Comparison of ENCODE assay signal across 25 cellular contexts in genomic region chr1:101428562-101428961, GRCh38.
DNase-seq lines count a peak whose midpoint lies in the region; ATAC-seq, FAIRE-seq and TF ChIP-seq lines count a peak whose summit lies in the region.
"Had no signal": no experiment of that assay in that cellular context is flagged by ENCODE, and none has a peak within 500 bp of the region (broad histone marks: within the 10 kb centered on the region; RNA-seq: fewer than 3 reads in every experiment).

No MANE protein-coding gene starts in this region.

- H3K9ac ChIP-seq in K562 (ENCODE audit: insufficient read depth in 1 of 2, low read depth in 2 of 2, low read length in 2 of 2), result no peak overlapping the region
- H3K9ac ChIP-seq: BLaER1 had no signal

- H4K20me1 ChIP-seq in K562 (replicated peaks; ENCODE audit: control insufficient read depth, insufficient read depth, low read length), result no peaks in the 10 kb centered on the region
- H4K20me1 ChIP-seq: BLaER1 had no signal

- no peaks in the 10 kb centered on the region for H3K79me2 ChIP-seq in K562 (ENCODE audit: control insufficient read depth, insufficient read depth, low read length)

- DNase-seq in GM12891 (ENCODE audit: insufficient read length, low spot score) (no peak), GM12892 (ENCODE audit: insufficient read length) (no peak), K562 (ENCODE audit: extremely low read depth in 1 of 4, low spot score in 3 of 4) (no peak), hepatic stellate cell (ENCODE audit: low spot score) (no peak)
- DNase-seq in activated CD8-positive, alpha-beta memory T cell treated with anti-CD3 and anti-CD28 coated beads, Interleukin-2, amount 50 U/mL, for 4 hours, result no peak
- DNase-seq: 8988T; ACHN; BE2C; C1 segment of cervical spinal cord; CD4-positive, alpha-beta memory T cell; CD4-positive, CD25-positive, alpha-beta regulatory T cell; CD8-positive, alpha-beta memory T cell; COR-L47; DMS 273 treated with DMSO at 0.1 percent for 48 hours; DMS153; DMS53; DMS79; DND-41; EL; GDM1 had no signal

- intact Hi-C loops in K562 (cut with micrococcal nuclease), result no loop called here

- CTCF ChIA-PET in K562 (lab: Yijun Ruan, JAX; ENCODE audit: low intra/inter-chr PET ratio), result no interaction called here

- no peaks in the 10 kb centered on the region for H3K36me3 ChIP-seq in KOPT-K1 (ENCODE audit: insufficient read depth, low read length)
- no peaks in the 10 kb centered on the region for H3K36me3 ChIP-seq in K562 (ENCODE audit: control insufficient read depth, insufficient read depth, low read length)
- H3K36me3 ChIP-seq: BE2C had no signal

- H3K9me3 ChIP-seq in KOPT-K1 (ENCODE audit: insufficient read depth, low read length, poor library complexity, severe bottlenecking) (peaks cover 22% of the 10 kb centered on the region), K562 (replicated peaks; ENCODE audit: control insufficient read depth, insufficient read depth, low read depth, low read length) (no peaks in the 10 kb centered on the region)
- H3K9me3 ChIP-seq: BE2C had no signal

- H3K27ac ChIP-seq in KOPT-K1 (ENCODE audit: low read depth, low read length, poor library complexity, severe bottlenecking) (peak overlapping the region; percentile 24), K562 (ENCODE audit: extremely low read depth, low read depth, low read length) (no peak overlapping the region)
- H3K27ac ChIP-seq: BLaER1 had no signal

- TF ChIP-seq EP300 in K562 (IDR thresholded peaks at IDR 0.05; ENCODE audit: low read length), result no peak

- no peaks in the 10 kb centered on the region for H3K36me3 Mint-ChIP-seq in activated T-helper 17 cell treated with anti-CD3 and anti-CD28 coated beads, Interleukin-2, amount 50 U/mL, for 72 hours (ENCODE audit: low read depth)
- H3K36me3 Mint-ChIP-seq: CD14-positive monocyte; CD4-positive, alpha-beta memory T cell; CD4-positive, CD25-positive, alpha-beta regulatory T cell had no signal

- no peak for ATAC-seq in K562
- ATAC-seq in activated T-helper 17 cell treated with anti-CD3 and anti-CD28 coated beads, Interleukin-2, amount 50 U/mL, for 72 hours (replicated peaks), result no peak

- H3K4me3 Mint-ChIP-seq in activated T-helper 17 cell treated with anti-CD3 and anti-CD28 coated beads, Interleukin-2, amount 50 U/mL, for 72 hours, result no peak overlapping the region
- H3K4me3 Mint-ChIP-seq: CD14-positive monocyte; CD4-positive, alpha-beta memory T cell; CD4-positive, CD25-positive, alpha-beta regulatory T cell; CD8-positive, alpha-beta memory T cell had no signal

- no peak overlapping the region for H3K4me3 ChIP-seq in K562
- H3K4me3 ChIP-seq: BLaER1 had no signal

- H3K4me1 ChIP-seq in K562 (replicated peaks in 1 of 2; ENCODE audit: control insufficient read depth in 2 of 2, insufficient read depth in 2 of 2, low read length in 2 of 2), result no peaks in the 10 kb centered on the region
- H3K4me1 ChIP-seq: BE2C had no signal

- TF ChIP-seq CTCF in K562 (IDR thresholded peaks at IDR 0.05 in 2 of 3, conservative IDR thresholded peaks at IDR 0.05 in 1 of 3; ENCODE audit: insufficient read depth in 2 of 3, low read depth in 1 of 3, low read length in 3 of 3), result no peak

- no peaks in the 10 kb centered on the region for H3K4me1 Mint-ChIP-seq in activated T-helper 17 cell treated with anti-CD3 and anti-CD28 coated beads, Interleukin-2, amount 50 U/mL, for 72 hours
- H3K4me1 Mint-ChIP-seq: CD14-positive monocyte; CD4-positive, alpha-beta memory T cell; CD4-positive, CD25-positive, alpha-beta regulatory T cell; CD8-positive, alpha-beta memory T cell had no signal

- no TSS peak for BruUV-seq in K562 (replicated peaks; lab: Mats Ljungman, UMichigan)

- FAIRE-seq in GM12891 (lab: Jason Lieb, UNC) (peak; percentile 43), GM12892 (lab: Jason Lieb, UNC) (peak; percentile 5), K562 (lab: Jason Lieb, UNC) (no peak)
- FAIRE-seq: A204.1 had no signal

- H3K9me1 ChIP-seq in K562 (ENCODE audit: control insufficient read depth, insufficient read depth, low read length), result no peaks in the 10 kb centered on the region

- POLR2A ChIA-PET in K562 (lab: Yijun Ruan, JAX), result no interaction called here

- no peak overlapping the region for H3K4me2 ChIP-seq in K562 (ENCODE audit: insufficient read depth, low read length)
- H3K4me2 ChIP-seq: BLaER1 had no signal

- no peak overlapping the region for H2AFZ ChIP-seq in K562 (ENCODE audit: low read depth, low read length)

- WGBS in K562 (ENCODE audit: insufficient coverage, low coverage, missing lambda C conversion rate), result 0% methylated on average over 1 of the region's 1 CpG

- in situ Hi-C loops in K562 (cut with MboI), result no loop called here

- peaks cover 4% of the 10 kb centered on the region for H3K9me3 Mint-ChIP-seq in activated T-helper 17 cell treated with anti-CD3 and anti-CD28 coated beads, Interleukin-2, amount 50 U/mL, for 72 hours

- H3K27me3 ChIP-seq in K562 (ENCODE audit: control insufficient read depth in 2 of 2, insufficient read depth in 2 of 2, low read length in 2 of 2), result no peaks in the 10 kb centered on the region
- H3K27me3 ChIP-seq: BE2C, BLaER1 had no signal

- TF ChIP-seq RAD21 in K562 (CRISPR knock-in tag; conservative IDR thresholded peaks at IDR 0.05 in 1 of 2, IDR thresholded peaks at IDR 0.05 in 1 of 2), result no peak

- no peak for TF ChIP-seq POLR2A in GM12891 (IDR thresholded peaks at IDR 0.05; ENCODE audit: low read depth, low read length)
- TF ChIP-seq POLR2A in GM12892 (IDR thresholded peaks at IDR 0.05; ENCODE audit: low read depth, low read length), result no peak
- no peak for TF ChIP-seq POLR2A in K562 (conservative IDR thresholded peaks at IDR 0.05)

- no peak overlapping the region for H3K27ac Mint-ChIP-seq in activated T-helper 17 cell treated with anti-CD3 and anti-CD28 coated beads, Interleukin-2, amount 50 U/mL, for 72 hours
- H3K27ac Mint-ChIP-seq: CD14-positive monocyte; CD4-positive, alpha-beta memory T cell; CD4-positive, CD25-positive, alpha-beta regulatory T cell; CD8-positive, alpha-beta memory T cell had no signal

- H3K27me3 Mint-ChIP-seq in activated T-helper 17 cell treated with anti-CD3 and anti-CD28 coated beads, Interleukin-2, amount 50 U/mL, for 72 hours, result peaks cover 7% of the 10 kb centered on the region

TF ChIP-seq in GM12891, 5 proteins besides CTCF, POLR2A, EP300 and RAD21:
- TF ChIP-seq TAF1 (IDR thresholded peaks at IDR 0.05; ENCODE audit: low read depth, low read length) (no peak), SPI1 (IDR thresholded peaks at IDR 0.05; ENCODE audit: low read depth, low read length) (no peak), POU2F2 (IDR thresholded peaks at IDR 0.05; ENCODE audit: low read depth, low read length) (no peak), POLR2AphosphoS5 (IDR thresholded peaks at IDR 0.05; ENCODE audit: low read depth, low read length) (no peak), PAX5 (IDR thresholded peaks at IDR 0.05; ENCODE audit: insufficient read depth, low read length, severe bottlenecking) (no peak)
TF ChIP-seq in GM12891: peak in this region for 0.

TF ChIP-seq in K562, 482 proteins besides CTCF, POLR2A, EP300 and RAD21:
- TF ChIP-seq RFX1 (IDR thresholded peaks at IDR 0.05) (peak; percentile 70), CREB5 (CRISPR knock-in tag; IDR thresholded peaks at IDR 0.05) (no peak)
